Comparison of ENCODE assay signal across 9 cellular contexts in the genomic region with DNA sequence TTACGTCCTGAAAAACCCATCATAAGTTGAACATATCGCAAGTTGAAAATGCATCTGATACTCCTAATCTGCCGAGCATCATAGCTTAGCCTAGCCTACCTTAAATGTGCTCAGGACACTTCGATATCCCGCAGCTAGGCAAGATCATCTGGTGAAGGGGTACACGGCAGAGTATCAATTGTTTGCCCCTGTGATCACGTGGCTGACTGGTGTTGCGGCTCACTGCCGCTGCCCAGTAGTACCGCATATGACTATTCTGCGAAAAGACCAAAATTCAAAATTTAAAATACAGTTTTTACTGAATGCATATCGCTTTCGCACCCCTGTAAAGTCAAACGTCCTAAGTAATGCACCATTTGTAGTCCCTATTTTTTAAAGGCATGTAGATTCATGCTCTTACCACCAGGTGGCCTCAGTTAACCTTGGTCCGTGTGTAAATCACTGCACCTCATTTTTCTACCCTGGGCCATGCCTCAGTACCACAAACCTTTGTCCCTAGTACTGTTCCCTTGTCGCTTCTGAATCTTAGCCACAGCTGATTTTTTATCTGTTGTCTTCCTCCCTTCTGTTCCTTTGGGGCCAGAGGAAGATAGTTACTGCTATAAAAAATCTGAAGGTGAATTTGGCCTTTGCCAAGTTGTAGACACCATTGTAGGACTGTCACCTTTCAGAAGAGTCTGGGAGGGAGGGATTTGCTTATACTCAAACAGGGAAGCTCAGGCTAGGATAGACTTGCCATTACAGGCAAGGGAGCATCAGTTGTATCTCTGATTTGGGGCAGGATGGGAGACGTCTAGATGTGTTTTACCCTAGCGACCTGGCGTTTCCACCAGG. TPM values are rescaled to one million over a fixed set of nuclear protein-coding genes. Genes with fewer than 3 reads are reported as not detected.
DNase-seq lines count a peak whose midpoint lies in the region; ATAC-seq and TF ChIP-seq lines count a peak whose summit lies in the region.
"Had no signal": no experiment of that assay in that cellular context is flagged by ENCODE, and none has a peak within 500 bp of the region (broad histone marks: within the 10 kb centered on the region; RNA-seq: fewer than 3 reads in every experiment).

No MANE protein-coding gene starts in this region.

- H3K27me3 ChIP-seq in trophoblast cell (ENCODE audit: insufficient read depth, low read length) = no peaks in the 10 kb centered on the region
- H3K27me3 ChIP-seq: SJSA1 had no signal

- no peaks in the 10 kb centered on the region for H3K27me3 Mint-ChIP-seq in activated naive CD4-positive, alpha-beta T cell treated with anti-CD3 and anti-CD28 coated beads, Interleukin-2, amount 10 ng/mL, durations not matched to agents 7 days and 5 days

- H2BK12ac ChIP-seq in trophoblast cell (ENCODE audit: low read length) = no peak overlapping the region

- no peak overlapping the region for H2BK5ac ChIP-seq in trophoblast cell (ENCODE audit: low read depth, low read length, poor library complexity)

- no peaks in the 10 kb centered on the region for H3K79me2 ChIP-seq in trophoblast cell (ENCODE audit: control insufficient read depth, insufficient read depth, low read length, poor library complexity)

- no peak overlapping the region for H2BK120ac ChIP-seq in trophoblast cell (ENCODE audit: insufficient read depth, low read length, poor library complexity)

- intact Hi-C loops in head of caudate nucleus (cut with DNase I) = loop anchor here (2.0 kb wide), 1 partner anchor 140 kb away; no protein-coding TSS in a partner anchor

- H3K4me3 ChIP-seq in AG09309 (ENCODE audit: control insufficient read depth, low read depth, low read length) (no peak overlapping the region), trophoblast cell (ENCODE audit: low read depth, low read length) (no peak overlapping the region)
- H3K4me3 ChIP-seq: SJSA1 had no signal

- H4K12ac ChIP-seq in trophoblast cell (ENCODE audit: low read depth, low read length) = no peak overlapping the region

- no peak overlapping the region for H2AK5ac ChIP-seq in trophoblast cell (ENCODE audit: low read length)

- no peak overlapping the region for H3K14ac ChIP-seq in trophoblast cell (ENCODE audit: low read length)

- H3K9ac ChIP-seq in trophoblast cell (ENCODE audit: low read length) = no peak overlapping the region

- H3K4me1 ChIP-seq in trophoblast cell (ENCODE audit: control insufficient read depth in 1 of 2, insufficient read depth in 2 of 2, low read length in 2 of 2) = no peaks in the 10 kb centered on the region

- H3K36me3 Mint-ChIP-seq in activated naive CD4-positive, alpha-beta T cell treated with anti-CD3 and anti-CD28 coated beads, Interleukin-2, amount 10 ng/mL, durations not matched to agents 7 days and 5 days = peaks cover 21% of the 10 kb centered on the region

- no peak overlapping the region for H2AFZ ChIP-seq in trophoblast cell (ENCODE audit: insufficient read depth, low read length, poor library complexity)

- CTCF ChIA-PET in activated naive CD4-positive, alpha-beta T cell treated with anti-CD3 and anti-CD28 coated beads, Interleukin-2, amount 10 ng/mL, durations not matched to agents 7 days and 5 days (lab: Charles Lee) = interaction anchor here (0.5 to 4.1 kb wide), 9 partner anchors 12 to 856 kb away, joined by 3 to 29 read pairs (median 3); no protein-coding TSS in a partner anchor

- peaks cover 6 to 9% of the 10 kb centered on the region in 2 experiments for H3K36me3 ChIP-seq in trophoblast cell (ENCODE audit: control insufficient read depth in 1 of 2, insufficient read depth in 2 of 2, low read length in 2 of 2)

- H3K27ac Mint-ChIP-seq in activated naive CD4-positive, alpha-beta T cell treated with anti-CD3 and anti-CD28 coated beads, Interleukin-2, amount 10 ng/mL, durations not matched to agents 7 days and 5 days = no peak overlapping the region

- DNase-seq in AG09309 (ENCODE audit: low read depth) (peak; percentile 25), GM10266 (ENCODE audit: extremely low spot score) (peak; percentile 57), NCI-H2081 (lab: John Stamatoyannopoulos, UW) (peak; percentile 38 to 44), head of caudate nucleus (peak in 26 of 42 donors; percentile 10 to 84 (median 54)), trophoblast cell (peak; percentile 7 to 85)
- peak; percentile 34 for DNase-seq in activated naive CD4-positive, alpha-beta T cell treated with anti-CD3 and anti-CD28 coated beads, Interleukin-2, amount 10 ng/mL, durations not matched to agents 7 days and 5 days

- no peak overlapping the region for H4K91ac ChIP-seq in trophoblast cell (ENCODE audit: low read depth, low read length)

- ATAC-seq in GM19328 (IDR thresholded peaks at IDR 0.05; ENCODE audit: unreplicated experiment) (no peak), HG03460 (IDR thresholded peaks at IDR 0.05; ENCODE audit: unreplicated experiment) (no peak)

- H4K8ac ChIP-seq in trophoblast cell (ENCODE audit: low read depth, low read length) = no peak overlapping the region

- WGBS in trophoblast cell (ENCODE audit: extremely low coverage, insufficient coverage, insufficient read length) = no CpG with 5 or more reads among the region's 19 CpGs

- peak; percentile 77 for TF ChIP-seq CTCF in AG09309 (IDR thresholded peaks at IDR 0.05; ENCODE audit: control insufficient read depth, insufficient read depth, low read depth, low read length, missing control alignments)
- TF ChIP-seq CTCF in GM10266 (IDR thresholded peaks at IDR 0.05; ENCODE audit: control insufficient read depth, insufficient read depth, low read depth, missing control alignments) = peak; percentile 76

- no peak overlapping the region for H3K4me3 Mint-ChIP-seq in activated naive CD4-positive, alpha-beta T cell treated with anti-CD3 and anti-CD28 coated beads, Interleukin-2, amount 10 ng/mL, durations not matched to agents 7 days and 5 days

- H3K23ac ChIP-seq in trophoblast cell (ENCODE audit: low read length) = no peak overlapping the region

- no peak overlapping the region for H3K4ac ChIP-seq in trophoblast cell (ENCODE audit: low read depth, low read length)

- H3K9me3 ChIP-seq in trophoblast cell (ENCODE audit: insufficient read depth, low read depth, low read length) = no peaks in the 10 kb centered on the region
- H3K9me3 ChIP-seq: SJSA1 had no signal

- no peaks in the 10 kb centered on the region for H3K9me3 Mint-ChIP-seq in activated naive CD4-positive, alpha-beta T cell treated with anti-CD3 and anti-CD28 coated beads, Interleukin-2, amount 10 ng/mL, durations not matched to agents 7 days and 5 days

- H3K18ac ChIP-seq in trophoblast cell (ENCODE audit: low read length) = no peak overlapping the region

- H3K79me1 ChIP-seq in trophoblast cell (ENCODE audit: low read length) = no peaks in the 10 kb centered on the region

- no peak overlapping the region for H3K4me2 ChIP-seq in trophoblast cell (ENCODE audit: low read length)

- H3K4me1 Mint-ChIP-seq in activated naive CD4-positive, alpha-beta T cell treated with anti-CD3 and anti-CD28 coated beads, Interleukin-2, amount 10 ng/mL, durations not matched to agents 7 days and 5 days = no peaks in the 10 kb centered on the region

- no peak overlapping the region for H3K27ac ChIP-seq in trophoblast cell (ENCODE audit: low read depth, low read length)
- H3K27ac ChIP-seq: SJSA1 had no signal

RNA-seq across cellular contexts. Expression of a gene that starts 34.4 kb away (rescaled TPM):
- polyA plus RNA-seq in trophoblast cell (2013) = 16.9 and 17.2 TPM in 2 replicates

RNA-seq across cellular contexts. Expression of a gene that starts 41.8 kb away (rescaled TPM):
- polyA plus RNA-seq in trophoblast cell (2013) = 34.5 and 35.3 TPM in 2 replicates
